In the genomic region with DNA sequence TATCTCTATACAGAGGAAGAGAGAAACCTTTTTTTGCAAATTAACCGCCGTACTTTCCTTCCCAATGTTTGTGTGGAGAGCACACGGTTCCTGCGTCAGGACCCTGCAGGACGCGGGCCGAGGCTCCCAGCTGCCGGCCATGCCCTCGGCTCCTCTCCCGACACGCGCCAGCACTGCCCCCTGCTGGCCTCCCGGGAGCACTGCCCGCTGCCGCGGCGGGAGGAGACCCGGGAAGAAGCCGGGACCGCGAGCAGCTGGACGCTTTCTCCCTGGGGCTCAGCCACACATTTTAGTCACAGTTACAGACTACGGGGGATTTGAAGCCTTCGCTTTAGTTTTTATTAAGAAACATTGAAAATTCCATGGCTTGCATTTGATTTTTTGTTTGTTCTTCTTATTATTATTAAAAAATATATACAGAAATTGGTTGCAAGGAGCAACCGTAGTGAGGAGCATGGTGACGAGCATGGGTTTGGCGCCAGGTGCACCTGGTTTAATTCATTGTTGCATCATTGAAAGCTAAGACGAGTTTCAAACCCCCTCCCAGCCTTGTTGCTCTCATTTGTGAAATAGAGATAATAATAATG, we compare ENCODE assay signal across 8 cellular contexts.
DNase-seq lines count a peak whose midpoint lies in the region; ATAC-seq, FAIRE-seq and TF ChIP-seq lines count a peak whose summit lies in the region.

No MANE protein-coding gene starts in this region.

- H3K4me1 Mint-ChIP-seq in activated CD4-positive, alpha-beta memory T cell treated with anti-CD3 and anti-CD28 coated beads, Interleukin-2, amount 10 ng/mL, durations not matched to agents 7 days and 5 days, result peaks cover 4% of the 10 kb centered on the region
- H3K4me1 Mint-ChIP-seq in stimulated activated effector memory CD8-positive, alpha-beta T cell treated with anti-CD3 and anti-CD28 coated beads, Interleukin-12 subunit alpha, Interleukin-12 subunit beta, amount 100 ng/mL, for 72 hours, result peaks cover 11% of the 10 kb centered on the region

- TF ChIP-seq CTCF in AG10803 (conservative IDR thresholded peaks at IDR 0.05; ENCODE audit: low read length) (peak; percentile 62), endothelial cell of umbilical vein (IDR thresholded peaks at IDR 0.05; ENCODE audit: extremely low read depth in 1 of 2, insufficient read depth in 1 of 2, low read depth in 1 of 2, low read length in 2 of 2) (peak; percentile 10 to 19), mucosa of descending colon (IDR thresholded peaks at IDR 0.05) (peak; percentile 87)

- H3K27ac Mint-ChIP-seq in activated CD4-positive, alpha-beta memory T cell treated with anti-CD3 and anti-CD28 coated beads, Interleukin-2, amount 10 ng/mL, durations not matched to agents 7 days and 5 days, result no peak overlapping the region
- no peak overlapping the region for H3K27ac Mint-ChIP-seq in stimulated activated effector memory CD8-positive, alpha-beta T cell treated with anti-CD3 and anti-CD28 coated beads, Interleukin-12 subunit alpha, Interleukin-12 subunit beta, amount 100 ng/mL, for 72 hours

- no TSS peak for BruUV-seq in endothelial cell of umbilical vein (replicated peaks; lab: Mats Ljungman, UMichigan)

- POLR2A ChIA-PET in activated CD4-positive, alpha-beta memory T cell treated with anti-CD3 and anti-CD28 coated beads, Interleukin-2, amount 10 ng/mL, durations not matched to agents 7 days and 5 days (lab: Charles Lee), result no interaction called here
- POLR2A ChIA-PET in endothelial cell of umbilical vein (lab: Charles Lee), result no interaction called here

- no peaks in the 10 kb centered on the region for H3K9me1 ChIP-seq in endothelial cell of umbilical vein (replicated peaks; ENCODE audit: control insufficient read depth, extremely low read depth, insufficient read depth, low read length)

- H3K79me2 ChIP-seq in endothelial cell of umbilical vein (ENCODE audit: control insufficient read depth, insufficient read depth, low read length), result no peaks in the 10 kb centered on the region

- H3K27me3 Mint-ChIP-seq in activated CD4-positive, alpha-beta memory T cell treated with anti-CD3 and anti-CD28 coated beads, Interleukin-2, amount 10 ng/mL, durations not matched to agents 7 days and 5 days, result peaks cover 2% of the 10 kb centered on the region

- H3K4me3 ChIP-seq in AG10803 (ENCODE audit: low read length), result no peak overlapping the region
- H3K4me3 ChIP-seq in endothelial cell of umbilical vein (replicated peaks in 1 of 3; ENCODE audit: insufficient read depth in 1 of 3, low read depth in 1 of 3, low read length in 3 of 3), result no peak overlapping the region
- no peak overlapping the region for H3K4me3 ChIP-seq in mucosa of descending colon

- CTCF ChIA-PET in activated CD4-positive, alpha-beta memory T cell treated with anti-CD3 and anti-CD28 coated beads, Interleukin-2, amount 10 ng/mL, durations not matched to agents 7 days and 5 days (lab: Charles Lee), result interaction anchor here (0.6 to 1.9 kb wide), 11 partner anchors 13 to 1438 kb away, joined by 3 to 8 read pairs (median 3); no protein-coding TSS in a partner anchor
- CTCF ChIA-PET in endothelial cell of umbilical vein (lab: Charles Lee), result no interaction called here

- no peak overlapping the region for H3K4me3 Mint-ChIP-seq in activated CD4-positive, alpha-beta memory T cell treated with anti-CD3 and anti-CD28 coated beads, Interleukin-2, amount 10 ng/mL, durations not matched to agents 7 days and 5 days
- no peak overlapping the region for H3K4me3 Mint-ChIP-seq in stimulated activated effector memory CD8-positive, alpha-beta T cell treated with anti-CD3 and anti-CD28 coated beads, Interleukin-12 subunit alpha, Interleukin-12 subunit beta, amount 100 ng/mL, for 72 hours

- peak; percentile 85 for ATAC-seq in GM18868 (IDR thresholded peaks at IDR 0.05; ENCODE audit: unreplicated experiment)
- ATAC-seq in HG03135 (IDR thresholded peaks at IDR 0.05; ENCODE audit: unreplicated experiment), result peak; percentile 71
- ATAC-seq in mucosa of descending colon, result peak; percentile 95
- ATAC-seq in stimulated activated effector memory CD8-positive, alpha-beta T cell treated with anti-CD3 and anti-CD28 coated beads, Interleukin-12 subunit alpha, Interleukin-12 subunit beta, amount 100 ng/mL, for 72 hours, result peak; percentile 70

- H3K9ac ChIP-seq in endothelial cell of umbilical vein (replicated peaks; ENCODE audit: extremely low read depth, insufficient read depth, low read length), result no peak overlapping the region

- dilution Hi-C loops in endothelial cell of umbilical vein (cut with MboI; ENCODE audit: extremely low pct_ligation_motif_present, low sequenced_read_pairs), result no loop called here

- H3K4me1 ChIP-seq in endothelial cell of umbilical vein (ENCODE audit: control insufficient read depth, extremely low read depth, insufficient read depth, low read length) (no peaks in the 10 kb centered on the region), mucosa of descending colon (ENCODE audit: low read depth) (peaks cover 3% of the 10 kb centered on the region)

- TF ChIP-seq POLR2A in endothelial cell of umbilical vein (IDR thresholded peaks at IDR 0.05; ENCODE audit: low read depth, low read length), result no peak

- no peak overlapping the region for H3K27ac ChIP-seq in endothelial cell of umbilical vein (ENCODE audit: insufficient read depth, low read depth, low read length)

- H3K9me3 Mint-ChIP-seq in activated CD4-positive, alpha-beta memory T cell treated with anti-CD3 and anti-CD28 coated beads, Interleukin-2, amount 10 ng/mL, durations not matched to agents 7 days and 5 days, result no peaks in the 10 kb centered on the region
- no peaks in the 10 kb centered on the region for H3K9me3 Mint-ChIP-seq in stimulated activated effector memory CD8-positive, alpha-beta T cell treated with anti-CD3 and anti-CD28 coated beads, Interleukin-12 subunit alpha, Interleukin-12 subunit beta, amount 100 ng/mL, for 72 hours

- intact Hi-C loops in endothelial cell of umbilical vein (cut with micrococcal nuclease) (no loop called here), mucosa of descending colon (cut with DNase I, micrococcal nuclease) (no loop called here)

- H2AFZ ChIP-seq in endothelial cell of umbilical vein (ENCODE audit: low read depth, low read length), result no peak overlapping the region

- H3K4me2 ChIP-seq in endothelial cell of umbilical vein (ENCODE audit: insufficient read depth, low read length), result no peak overlapping the region

- DNase-seq in AG10803 (ENCODE audit: low read depth) (peak; percentile 25), NCI-H446 (lab: John Stamatoyannopoulos, UW) (peak; percentile 7 to 73), endothelial cell of umbilical vein (ENCODE audit: low read depth, low spot score) (no peak), mucosa of descending colon (peak; percentile 64 to 85 (median 69))
- peak; percentile 66 for DNase-seq in activated CD4-positive, alpha-beta memory T cell treated with anti-CD3 and anti-CD28 coated beads, Interleukin-2, amount 10 ng/mL, durations not matched to agents 7 days and 5 days
- DNase-seq in stimulated activated effector memory CD8-positive, alpha-beta T cell treated with anti-CD3 and anti-CD28 coated beads, Interleukin-12 subunit alpha, Interleukin-12 subunit beta, amount 100 ng/mL, for 72 hours (ENCODE audit: low spot score in 2 of 2), result peak; percentile 69 to 81

- H3K27me3 ChIP-seq in endothelial cell of umbilical vein (ENCODE audit: control insufficient read depth in 2 of 2, insufficient read depth in 2 of 2, low read length in 2 of 2), result no peaks in the 10 kb centered on the region

- peaks cover 4% of the 10 kb centered on the region for H3K9me3 ChIP-seq in endothelial cell of umbilical vein (replicated peaks; ENCODE audit: control insufficient read depth, insufficient read depth, low read length)
- H3K9me3 ChIP-seq in mucosa of descending colon, result no peaks in the 10 kb centered on the region

- H3K36me3 ChIP-seq in endothelial cell of umbilical vein (ENCODE audit: control insufficient read depth in 2 of 2, extremely low read depth in 1 of 2, insufficient read depth in 2 of 2, low read length in 2 of 2) (no peaks in the 10 kb centered on the region), mucosa of descending colon (ENCODE audit: low read depth) (no peaks in the 10 kb centered on the region)

- FAIRE-seq in endothelial cell of umbilical vein (lab: Jason Lieb, UNC), result no peak

- no peaks in the 10 kb centered on the region for H4K20me1 ChIP-seq in endothelial cell of umbilical vein (replicated peaks; ENCODE audit: control insufficient read depth, extremely low read depth, insufficient read depth, low read length)

- no peaks in the 10 kb centered on the region for H3K36me3 Mint-ChIP-seq in activated CD4-positive, alpha-beta memory T cell treated with anti-CD3 and anti-CD28 coated beads, Interleukin-2, amount 10 ng/mL, durations not matched to agents 7 days and 5 days (ENCODE audit: low read depth)
- no peaks in the 10 kb centered on the region for H3K36me3 Mint-ChIP-seq in stimulated activated effector memory CD8-positive, alpha-beta T cell treated with anti-CD3 and anti-CD28 coated beads, Interleukin-12 subunit alpha, Interleukin-12 subunit beta, amount 100 ng/mL, for 72 hours

TF ChIP-seq in endothelial cell of umbilical vein, 7 proteins besides CTCF, POLR2A, EP300 and RAD21:
- TF ChIP-seq POLR2AphosphoS5 (IDR thresholded peaks at IDR 0.05; ENCODE audit: insufficient read depth, low read depth, low read length) (no peak), FOS (IDR thresholded peaks at IDR 0.05; ENCODE audit: borderline replicate concordance, insufficient read depth, low read length) (no peak), JUN (IDR thresholded peaks at IDR 0.05; ENCODE audit: borderline replicate concordance, insufficient read depth, insufficient read length, low read depth) (no peak), GATA2 (IDR thresholded peaks at IDR 0.05; ENCODE audit: insufficient read depth, insufficient read length, low read depth, low read length) (no peak)
- TF ChIP-seq, protein P1, sequence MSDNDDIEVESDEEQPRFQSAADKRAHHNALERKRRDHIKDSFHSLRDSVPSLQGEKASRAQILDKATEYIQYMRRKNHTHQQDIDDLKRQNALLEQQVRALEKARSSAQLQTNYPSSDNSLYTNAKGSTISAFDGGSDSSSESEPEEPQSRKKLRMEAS (IDR thresholded peaks at IDR 0.05; ENCODE audit: insufficient read depth, insufficient read length), result no peak
TF ChIP-seq in endothelial cell of umbilical vein: peak in this region for 0.

Comparison
In these comparisons a context has a peak if more than half of its experiments do, and no peak if none do; other contexts are left out.
1. CTCF ChIP-seq: peak in every context shown above with its lines; median percentile 87 in mucosa of descending colon; 62 in AG10803; 14 in endothelial cell of umbilical vein.